Comparison of ENCODE assay signal across 8 cellular contexts in genomic region chr1:150576794-150577556, GRCh38. TPM values are rescaled to one million over a fixed set of nuclear protein-coding genes. Genes with fewer than 3 reads are reported as not detected.
DNase-seq lines count a peak whose midpoint lies in the region; ATAC-seq, FAIRE-seq and TF ChIP-seq lines count a peak whose summit lies in the region.

No MANE protein-coding gene starts in this region.

- peaks cover 72% of the 10 kb centered on the region for H3K36me3 ChIP-seq in right atrium auricular region

- peaks cover 17% of the 10 kb centered on the region for H3K27me3 Mint-ChIP-seq in brain
- no peaks in the 10 kb centered on the region for H3K27me3 Mint-ChIP-seq in memory B cell

- H3K4me3 ChIP-seq in right atrium auricular region: peak overlapping the region; percentile 90 to 96

- H3K9me3 Mint-ChIP-seq in brain (peaks cover 0 to 12% (median 0%) of the 10 kb centered on the region in 5 experiments), memory B cell (no peaks in the 10 kb centered on the region)

- intact Hi-C loops in Right ventricle myocardium inferior (cut with DNase I): no loop called here

- ATAC-seq in Right ventricle myocardium inferior (no peak), memory B cell (ENCODE audit: low read depth) (no peak), HG03159 (IDR thresholded peaks at IDR 0.05; ENCODE audit: unreplicated experiment) (no peak)

- H3K36me3 Mint-ChIP-seq in brain: peaks cover 68% of the 10 kb centered on the region
- peaks cover 42% of the 10 kb centered on the region for H3K36me3 Mint-ChIP-seq in memory B cell

- no peak for FAIRE-seq in D721Med (lab: Jason Lieb, UNC)
- no peak for FAIRE-seq in urothelium cell line (lab: Jason Lieb, UNC)

- H3K27ac Mint-ChIP-seq in brain (peak overlapping the region; percentile 98 to 99 (median 98)), memory B cell (peak overlapping the region; percentile 98)

- no peak for TF ChIP-seq CTCF in right atrium auricular region (IDR thresholded peaks at IDR 0.05)
- no peak for TF ChIP-seq CTCF in brain (conservative IDR thresholded peaks at IDR 0.05)
- no peak for TF ChIP-seq CTCF in D721Med (IDR thresholded peaks at IDR 0.05; ENCODE audit: insufficient read depth, missing control alignments)

- peaks cover 62% of the 10 kb centered on the region for H3K4me1 Mint-ChIP-seq in brain
- H3K4me1 Mint-ChIP-seq in memory B cell: peaks cover 26% of the 10 kb centered on the region

- no peaks in the 10 kb centered on the region for H3K27me3 ChIP-seq in right atrium auricular region

- H3K4me3 Mint-ChIP-seq in brain (peak overlapping the region; percentile 96 to 99 (median 99)), memory B cell (peak overlapping the region; percentile 94)

- H3K4me1 ChIP-seq in right atrium auricular region: peaks cover 0 to 50% of the 10 kb centered on the region in 2 donors

- DNase-seq in right atrium auricular region (ENCODE audit: low spot score) (no peak), Right ventricle myocardium inferior (ENCODE audit: missing footprints) (no peak), memory B cell (ENCODE audit: low spot score in 2 of 2) (no peak), NCI-H524 (lab: John Stamatoyannopoulos, UW) (no peak), D721Med (ENCODE audit: insufficient read length, low spot score) (no peak), urothelium cell line (ENCODE audit: low spot score) (no peak)

- no peaks in the 10 kb centered on the region for H3K9me3 ChIP-seq in right atrium auricular region

- H3K27ac ChIP-seq in right atrium auricular region: peak overlapping the region; percentile 98 to 100

RNA-seq across cellular contexts. Expression of gene MCL1, which starts 2.4 kb away (rescaled TPM):
- 100 to 1,000 TPM in 1 of 2 donors, 10 to 100 TPM in 1; 96.7 to 146 TPM for total RNA-seq in right atrium auricular region
- total RNA-seq in Right ventricle myocardium inferior: 99.7 TPM
- polyA plus RNA-seq in brain (ENCODE audit: insufficient read depth, low read depth, low replicate concordance): 95.9 TPM

RNA-seq across cellular contexts. Expression of gene ADAMTSL4, which starts 27.8 kb away (rescaled TPM):
- 10 to 100 TPM; 21.9 to 41.1 TPM for total RNA-seq in right atrium auricular region
- total RNA-seq in Right ventricle myocardium inferior: 80.3 TPM
- 2.4 TPM for polyA plus RNA-seq in brain (ENCODE audit: insufficient read depth, low read depth, low replicate concordance)

RNA-seq across cellular contexts. Expression of gene ENSA, which starts 52.4 kb away (rescaled TPM):
- total RNA-seq in right atrium auricular region (100 to 1,000 TPM in 1 of 2 donors, 10 to 100 TPM in 1; 81.7 to 139 TPM), Right ventricle myocardium inferior (131 TPM)
- 332 TPM for polyA plus RNA-seq in brain (ENCODE audit: insufficient read depth, low read depth, low replicate concordance)
